In genomic region chr18:42051411-42051810, GRCh38 we compare ENCODE assay signal across 20 cellular contexts.
DNase-seq lines count a peak whose midpoint lies in the region; ATAC-seq, FAIRE-seq and TF ChIP-seq lines count a peak whose summit lies in the region.
"Had no signal": no experiment of that assay in that cellular context is flagged by ENCODE, and none has a peak within 500 bp of the region (broad histone marks: within the 10 kb centered on the region; RNA-seq: fewer than 3 reads in every experiment).

No MANE protein-coding gene starts in this region.

- H3K4me3 ChIP-seq in epithelial cell of esophagus (ENCODE audit: low read length), result no peak overlapping the region
- H3K4me3 ChIP-seq: A549; BLaER1 treated with 17β-estradiol and CSF1 and Interleukin-3, amounts not matched to agents 10 nM and 100 nM; HAP-1 had no signal

- no peak for ATAC-seq in GM21381 (IDR thresholded peaks at IDR 0.05; ENCODE audit: unreplicated experiment)
- ATAC-seq in left ventricle myocardium superior, result no peak
- ATAC-seq: A549 had no signal

- intact Hi-C loops in left ventricle myocardium superior (cut with micrococcal nuclease), result no loop called here

- DNase-seq in D721Med (ENCODE audit: insufficient read length, low spot score) (no peak), epithelial cell of esophagus (ENCODE audit: low read depth) (peak; percentile 59), G401 (ENCODE audit: low spot score) (no peak), left ventricle myocardium superior (no peak)
- DNase-seq: 8988T; BE2C; CD4-positive, alpha-beta T cell; CD8-positive, alpha-beta memory T cell; DMS79 treated with DMSO at 0.1 percent for 48 hours; GF-D8; GOT3 had no signal

- TF ChIP-seq CTCF in D721Med (IDR thresholded peaks at IDR 0.05; ENCODE audit: insufficient read depth, missing control alignments) (no peak), epithelial cell of esophagus (IDR thresholded peaks at IDR 0.05; ENCODE audit: insufficient read depth, low read depth, low read length, missing control alignments) (no peak)

- in situ Hi-C loops in G401 (cut with HindIII; ENCODE audit: low sequenced_read_pairs), result no loop called here

- FAIRE-seq in D721Med (lab: Jason Lieb, UNC) (peak; percentile 63), G401.6 (lab: Jason Lieb, UNC) (peak; percentile 36), islet of Langerhans (lab: Jason Lieb, UNC) (peak; percentile 74)
- FAIRE-seq: A549, GM12891, GM18507, H54 had no signal
